28 cellular contexts compared by ENCODE assay signal in the genomic region with DNA sequence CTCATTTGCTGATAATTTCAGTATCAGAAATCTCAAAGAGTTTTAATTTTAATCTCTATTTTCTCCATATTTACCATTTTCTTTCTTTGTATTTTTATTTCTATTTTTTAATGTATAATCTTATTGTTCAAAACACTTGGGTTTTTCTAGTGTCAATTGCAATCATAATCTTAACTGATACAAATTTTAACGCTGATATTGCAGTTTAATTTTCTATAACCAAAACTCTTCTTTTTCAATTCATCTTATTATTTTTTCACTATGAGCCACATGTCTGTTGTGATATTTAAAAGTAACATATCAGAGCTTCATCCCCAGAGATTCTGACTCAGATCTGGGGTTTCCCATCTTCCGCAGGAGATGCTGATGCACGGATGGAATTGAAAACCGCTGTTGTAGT. TPM values are rescaled to one million over a fixed set of nuclear protein-coding genes. Genes with fewer than 3 reads are reported as not detected.
"Had no signal": no experiment of that assay in that cellular context is flagged by ENCODE, and none has a peak within 500 bp of the region (broad histone marks: within the 10 kb centered on the region; RNA-seq: fewer than 3 reads in every experiment).

No MANE protein-coding gene starts in this region.

- H3K27me3 ChIP-seq: dorsolateral prefrontal cortex, gastrocnemius medialis, heart right ventricle, sigmoid colon, stomach, transverse colon had no signal

- H3K9me3 ChIP-seq: gastrocnemius medialis, lower lobe of right lung, sigmoid colon, stomach, thoracic aorta, transverse colon had no signal

- DNase-seq: cortex of kidney; dorsolateral prefrontal cortex; effector CD8-positive, alpha-beta T cell; gastrocnemius medialis; heart right ventricle; hypothalamus; islet precursor cell; left ventricle myocardium inferior; lower lobe of right lung; natural killer cell; posterior cingulate gyrus; sigmoid colon; stimulated activated CD4-positive, alpha-beta T cell treated with anti-CD3 and anti-CD28 coated beads, Interleukin-12 subunit alpha, Interleukin-12 subunit beta, amount 100 ng/mL, for 4 hours; stimulated activated naive CD4-positive, alpha-beta T cell; stomach; substantia nigra; transverse colon had no signal

- H3K36me3 ChIP-seq: gastrocnemius medialis, heart right ventricle, left ventricle myocardium inferior, lower lobe of right lung, sigmoid colon, stomach, thoracic aorta, transverse colon had no signal

- H3K4me3 ChIP-seq: dorsolateral prefrontal cortex, gastrocnemius medialis, heart right ventricle, left ventricle myocardium inferior, lower lobe of right lung, sigmoid colon, skin epidermis, stomach, thoracic aorta, transverse colon had no signal

- H3K4me1 ChIP-seq: gastrocnemius medialis, heart right ventricle, left ventricle myocardium inferior, lower lobe of right lung, sigmoid colon, stomach, transverse colon had no signal

- H3K27ac ChIP-seq: dorsolateral prefrontal cortex, gastrocnemius medialis, heart right ventricle, left ventricle myocardium inferior, lower lobe of right lung, sigmoid colon, skin epidermis, stomach, thoracic aorta, transverse colon had no signal

RNA-seq across cellular contexts. Expression of a gene that starts 16.2 kb away (rescaled TPM):
- total RNA-seq: esophagus mucosa, fibroblast of lung, gastrocnemius medialis, heart right ventricle, left ventricle myocardium inferior, lower lobe of right lung, mesothelial cell of epicardium, mucosa of gallbladder, myocyte, natural killer cell, neural crest cell, osteocyte, pulmonary artery endothelial cell, sigmoid colon, stomach, thoracic aorta, transverse colon, urinary bladder had no signal
